2 cellular contexts compared by ENCODE assay signal in the genomic region with DNA sequence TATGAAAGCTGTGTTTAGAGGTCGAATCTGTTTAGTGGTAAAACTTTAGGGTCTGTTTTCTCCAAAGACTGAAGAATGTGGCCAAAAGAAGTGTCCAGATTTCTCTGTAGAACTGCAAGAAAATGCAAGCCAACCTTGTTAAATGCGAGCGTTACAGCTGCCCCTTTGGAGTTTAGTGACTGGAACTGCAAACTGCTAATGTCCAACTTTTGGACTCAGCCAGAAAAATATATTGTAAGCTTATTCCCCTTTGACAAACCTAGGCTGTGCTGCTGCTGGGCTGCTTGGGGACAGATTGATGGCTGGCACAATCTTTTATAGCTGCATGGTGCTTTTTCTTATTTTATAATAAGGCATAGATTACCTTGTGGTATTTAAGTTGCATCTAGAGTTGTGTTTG.
TF ChIP-seq lines count a peak whose summit lies in the region.

No MANE protein-coding gene starts in this region.

TF ChIP-seq in HepG2, 621 proteins besides CTCF, POLR2A, EP300 and RAD21:
- TF ChIP-seq, protein P1, sequence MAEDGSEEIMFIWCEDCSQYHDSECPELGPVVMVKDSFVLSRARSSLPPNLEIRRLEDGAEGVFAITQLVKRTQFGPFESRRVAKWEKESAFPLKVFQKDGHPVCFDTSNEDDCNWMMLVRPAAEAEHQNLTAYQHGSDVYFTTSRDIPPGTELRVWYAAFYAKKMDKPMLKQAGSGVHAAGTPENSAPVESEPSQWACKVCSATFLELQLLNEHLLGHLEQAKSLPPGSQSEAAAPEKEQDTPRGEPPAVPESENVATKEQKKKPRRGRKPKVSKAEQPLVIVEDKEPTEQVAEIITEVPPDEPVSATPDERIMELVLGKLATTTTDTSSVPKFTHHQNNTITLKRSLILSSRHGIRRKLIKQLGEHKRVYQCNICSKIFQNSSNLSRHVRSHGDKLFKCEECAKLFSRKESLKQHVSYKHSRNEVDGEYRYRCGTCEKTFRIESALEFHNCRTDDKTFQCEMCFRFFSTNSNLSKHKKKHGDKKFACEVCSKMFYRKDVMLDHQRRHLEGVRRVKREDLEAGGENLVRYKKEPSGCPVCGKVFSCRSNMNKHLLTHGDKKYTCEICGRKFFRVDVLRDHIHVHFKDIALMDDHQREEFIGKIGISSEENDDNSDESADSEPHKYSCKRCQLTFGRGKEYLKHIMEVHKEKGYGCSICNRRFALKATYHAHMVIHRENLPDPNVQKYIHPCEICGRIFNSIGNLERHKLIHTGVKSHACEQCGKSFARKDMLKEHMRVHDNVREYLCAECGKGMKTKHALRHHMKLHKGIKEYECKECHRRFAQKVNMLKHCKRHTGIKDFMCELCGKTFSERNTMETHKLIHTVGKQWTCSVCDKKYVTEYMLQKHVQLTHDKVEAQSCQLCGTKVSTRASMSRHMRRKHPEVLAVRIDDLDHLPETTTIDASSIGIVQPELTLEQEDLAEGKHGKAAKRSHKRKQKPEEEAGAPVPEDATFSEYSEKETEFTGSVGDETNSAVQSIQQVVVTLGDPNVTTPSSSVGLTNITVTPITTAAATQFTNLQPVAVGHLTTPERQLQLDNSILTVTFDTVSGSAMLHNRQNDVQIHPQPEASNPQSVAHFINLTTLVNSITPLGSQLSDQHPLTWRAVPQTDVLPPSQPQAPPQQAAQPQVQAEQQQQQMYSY (CRISPR knock-in tag; IDR thresholded peaks at IDR 0.05): no peak
- TF ChIP-seq BCL6 (CRISPR knock-in tag; IDR thresholded peaks at IDR 0.05): no peak
- TF ChIP-seq RFX3 (CRISPR knock-in tag; IDR thresholded peaks at IDR 0.05): no peak

TF ChIP-seq in neural cell, 6 proteins besides CTCF, POLR2A, EP300 and RAD21:
- TF ChIP-seq, protein P2, sequence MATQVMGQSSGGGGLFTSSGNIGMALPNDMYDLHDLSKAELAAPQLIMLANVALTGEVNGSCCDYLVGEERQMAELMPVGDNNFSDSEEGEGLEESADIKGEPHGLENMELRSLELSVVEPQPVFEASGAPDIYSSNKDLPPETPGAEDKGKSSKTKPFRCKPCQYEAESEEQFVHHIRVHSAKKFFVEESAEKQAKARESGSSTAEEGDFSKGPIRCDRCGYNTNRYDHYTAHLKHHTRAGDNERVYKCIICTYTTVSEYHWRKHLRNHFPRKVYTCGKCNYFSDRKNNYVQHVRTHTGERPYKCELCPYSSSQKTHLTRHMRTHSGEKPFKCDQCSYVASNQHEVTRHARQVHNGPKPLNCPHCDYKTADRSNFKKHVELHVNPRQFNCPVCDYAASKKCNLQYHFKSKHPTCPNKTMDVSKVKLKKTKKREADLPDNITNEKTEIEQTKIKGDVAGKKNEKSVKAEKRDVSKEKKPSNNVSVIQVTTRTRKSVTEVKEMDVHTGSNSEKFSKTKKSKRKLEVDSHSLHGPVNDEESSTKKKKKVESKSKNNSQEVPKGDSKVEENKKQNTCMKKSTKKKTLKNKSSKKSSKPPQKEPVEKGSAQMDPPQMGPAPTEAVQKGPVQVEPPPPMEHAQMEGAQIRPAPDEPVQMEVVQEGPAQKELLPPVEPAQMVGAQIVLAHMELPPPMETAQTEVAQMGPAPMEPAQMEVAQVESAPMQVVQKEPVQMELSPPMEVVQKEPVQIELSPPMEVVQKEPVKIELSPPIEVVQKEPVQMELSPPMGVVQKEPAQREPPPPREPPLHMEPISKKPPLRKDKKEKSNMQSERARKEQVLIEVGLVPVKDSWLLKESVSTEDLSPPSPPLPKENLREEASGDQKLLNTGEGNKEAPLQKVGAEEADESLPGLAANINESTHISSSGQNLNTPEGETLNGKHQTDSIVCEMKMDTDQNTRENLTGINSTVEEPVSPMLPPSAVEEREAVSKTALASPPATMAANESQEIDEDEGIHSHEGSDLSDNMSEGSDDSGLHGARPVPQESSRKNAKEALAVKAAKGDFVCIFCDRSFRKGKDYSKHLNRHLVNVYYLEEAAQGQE (IDR thresholded peaks at IDR 0.05; ENCODE audit: borderline replicate concordance): no peak
- TF ChIP-seq TAF1 (IDR thresholded peaks at IDR 0.05; ENCODE audit: low read depth) (no peak), POLR2AphosphoS5 (IDR thresholded peaks at IDR 0.05) (no peak), SMC3 (conservative IDR thresholded peaks at IDR 0.05; ENCODE audit: poor library complexity) (no peak), MXI1 (conservative IDR thresholded peaks at IDR 0.05; ENCODE audit: poor library complexity, severe bottlenecking) (no peak), EZH2 (IDR thresholded peaks at IDR 0.05; ENCODE audit: borderline replicate concordance, insufficient read depth, low read length, poor library complexity, severe bottlenecking) (no peak)
